14 cellular contexts compared by ENCODE assay signal in genomic region chr5:134116291-134116690, GRCh38. TPM values are rescaled to one million over a fixed set of nuclear protein-coding genes. Genes with fewer than 3 reads are reported as not detected.
A peak's percentile ranks its signal among the peaks of the same experiment; 100 is the strongest.
DNase-seq lines count a peak whose midpoint lies in the region; ATAC-seq lines count a peak whose summit lies in the region.
"Had no signal": no experiment of that assay in that cellular context is flagged by ENCODE, and none has a peak within 500 bp of the region (broad histone marks: within the 10 kb centered on the region; RNA-seq: fewer than 3 reads in every experiment).

No MANE protein-coding gene starts in this region.

- no peaks in the 10 kb centered on the region for H3K9me3 Mint-ChIP-seq in activated naive CD4-positive, alpha-beta T cell treated with anti-CD3 and anti-CD28 coated beads, Interleukin-2, amount 50 U/mL, for 24 hours
- no peaks in the 10 kb centered on the region for H3K9me3 Mint-ChIP-seq in activated CD8-positive, alpha-beta T cell treated with anti-CD3 and anti-CD28 coated beads, Interleukin-2, amount 10 ng/mL, durations not matched to agents 7 days and 5 days (ENCODE audit: insufficient read depth)

- peak overlapping the region; percentile 94 for H3K4me3 Mint-ChIP-seq in activated naive CD4-positive, alpha-beta T cell treated with anti-CD3 and anti-CD28 coated beads, Interleukin-2, amount 50 U/mL, for 24 hours
- peak overlapping the region; percentile 69 for H3K4me3 Mint-ChIP-seq in activated CD8-positive, alpha-beta T cell treated with anti-CD3 and anti-CD28 coated beads, Interleukin-2, amount 10 ng/mL, durations not matched to agents 7 days and 5 days

- peak overlapping the region; percentile 92 for H3K27ac Mint-ChIP-seq in activated naive CD4-positive, alpha-beta T cell treated with anti-CD3 and anti-CD28 coated beads, Interleukin-2, amount 50 U/mL, for 24 hours
- peak overlapping the region; percentile 22 for H3K27ac Mint-ChIP-seq in activated CD8-positive, alpha-beta T cell treated with anti-CD3 and anti-CD28 coated beads, Interleukin-2, amount 10 ng/mL, durations not matched to agents 7 days and 5 days

- ATAC-seq in activated CD8-positive, alpha-beta T cell treated with anti-CD3 and anti-CD28 coated beads, Interleukin-2, amount 10 ng/mL, durations not matched to agents 7 days and 5 days: no peak
- ATAC-seq in HG03175 (IDR thresholded peaks at IDR 0.05; ENCODE audit: unreplicated experiment): no peak

- CTCF ChIA-PET in activated CD8-positive, alpha-beta T cell treated with anti-CD3 and anti-CD28 coated beads, Interleukin-2, amount 10 ng/mL, durations not matched to agents 7 days and 5 days (lab: Charles Lee): no interaction called here

- no peaks in the 10 kb centered on the region for H3K27me3 Mint-ChIP-seq in activated naive CD4-positive, alpha-beta T cell treated with anti-CD3 and anti-CD28 coated beads, Interleukin-2, amount 50 U/mL, for 24 hours
- peaks cover 10% of the 10 kb centered on the region for H3K27me3 Mint-ChIP-seq in activated CD8-positive, alpha-beta T cell treated with anti-CD3 and anti-CD28 coated beads, Interleukin-2, amount 10 ng/mL, durations not matched to agents 7 days and 5 days (ENCODE audit: low read depth)

- no peaks in the 10 kb centered on the region for H3K9me3 ChIP-seq in thymus (ENCODE audit: control insufficient read depth)
- H3K9me3 ChIP-seq in MG63: no peaks in the 10 kb centered on the region

- whole genome bisulfite sequencing in thymus: 19% methylated on average over 10 of the region's 10 CpGs

- peak overlapping the region; percentile 96 for H3K27ac ChIP-seq in thymus (ENCODE audit: low read depth)
- H3K27ac ChIP-seq: coronary artery, GM23248, SK-N-MC had no signal

- peaks cover 14% of the 10 kb centered on the region for H3K36me3 Mint-ChIP-seq in activated naive CD4-positive, alpha-beta T cell treated with anti-CD3 and anti-CD28 coated beads, Interleukin-2, amount 50 U/mL, for 24 hours
- peaks cover 49% of the 10 kb centered on the region for H3K36me3 Mint-ChIP-seq in activated CD8-positive, alpha-beta T cell treated with anti-CD3 and anti-CD28 coated beads, Interleukin-2, amount 10 ng/mL, durations not matched to agents 7 days and 5 days (ENCODE audit: low read depth)

- H3K27me3 ChIP-seq in thymus (ENCODE audit: control insufficient read depth, insufficient read depth): no peaks in the 10 kb centered on the region
- H3K27me3 ChIP-seq in MG63: no peaks in the 10 kb centered on the region

- POLR2A ChIA-PET in activated CD8-positive, alpha-beta T cell treated with anti-CD3 and anti-CD28 coated beads, Interleukin-2, amount 10 ng/mL, durations not matched to agents 7 days and 5 days (lab: Charles Lee): interaction anchor here (1.2 to 5.6 kb wide), 5 partner anchors 11 to 74 kb away, joined by 3 to 31 read pairs (median 15); no protein-coding TSS in a partner anchor

- peak overlapping the region; percentile 92 for H3K4me3 ChIP-seq in thymus (ENCODE audit: low read length)
- H3K4me3 ChIP-seq in MG63: no peak overlapping the region
- H3K4me3 ChIP-seq: GM23248, lung, SK-N-MC had no signal

- H3K4me1 Mint-ChIP-seq in activated naive CD4-positive, alpha-beta T cell treated with anti-CD3 and anti-CD28 coated beads, Interleukin-2, amount 50 U/mL, for 24 hours: peaks cover 75% of the 10 kb centered on the region
- peaks cover 84% of the 10 kb centered on the region for H3K4me1 Mint-ChIP-seq in activated CD8-positive, alpha-beta T cell treated with anti-CD3 and anti-CD28 coated beads, Interleukin-2, amount 10 ng/mL, durations not matched to agents 7 days and 5 days (ENCODE audit: low read depth)

- peaks cover 15% of the 10 kb centered on the region for H3K4me1 ChIP-seq in thymus (ENCODE audit: control insufficient read depth, insufficient read depth, low read length)

- no peak for DNase-seq in activated naive CD4-positive, alpha-beta T cell treated with anti-CD3 and anti-CD28 coated beads, Interleukin-2, amount 50 U/mL, for 16 hours
- no peak for DNase-seq in activated CD8-positive, alpha-beta T cell treated with anti-CD3 and anti-CD28 coated beads, Interleukin-2, amount 10 ng/mL, durations not matched to agents 7 days and 5 days
- peak; percentile 72 for DNase-seq in left kidney (ENCODE audit: low read depth, low spot score)
- DNase-seq in MG63: no peak
- DNase-seq in GM03348 (ENCODE audit: low spot score): no peak
- DNase-seq: activated CD4-positive, CD25-positive, alpha-beta regulatory T cell; GM23248; stimulated activated CD4-positive, alpha-beta T cell treated with anti-CD3 and anti-CD28 coated beads, Interleukin-1b, Interleukin-23, amount 100 ng/mL, for 48 hours had no signal

- H3K36me3 ChIP-seq in thymus (ENCODE audit: control insufficient read depth, insufficient read depth): peaks cover 56% of the 10 kb centered on the region
- H3K36me3 ChIP-seq in MG63: peaks cover 22% of the 10 kb centered on the region

RNA-seq across cellular contexts. Expression of gene TCF7, which starts 1.8 kb away (rescaled TPM):
- total RNA-seq in activated CD8-positive, alpha-beta T cell treated with anti-CD3 and anti-CD28 coated beads, Interleukin-2, amount 10 ng/mL, durations not matched to agents 7 days and 5 days: 10 to 100 TPM; 93.4 to 97.8 TPM
- 247 TPM for polyA plus RNA-seq in thymus
- 8.9 and 12.0 TPM in 2 replicates for total RNA-seq in MG63 (2014; rRNA removed; shearing (Covaris generic); ENCODE audit: low replicate concordance)
